ENCODE assay signal across 1 cellular context in the genomic region with DNA sequence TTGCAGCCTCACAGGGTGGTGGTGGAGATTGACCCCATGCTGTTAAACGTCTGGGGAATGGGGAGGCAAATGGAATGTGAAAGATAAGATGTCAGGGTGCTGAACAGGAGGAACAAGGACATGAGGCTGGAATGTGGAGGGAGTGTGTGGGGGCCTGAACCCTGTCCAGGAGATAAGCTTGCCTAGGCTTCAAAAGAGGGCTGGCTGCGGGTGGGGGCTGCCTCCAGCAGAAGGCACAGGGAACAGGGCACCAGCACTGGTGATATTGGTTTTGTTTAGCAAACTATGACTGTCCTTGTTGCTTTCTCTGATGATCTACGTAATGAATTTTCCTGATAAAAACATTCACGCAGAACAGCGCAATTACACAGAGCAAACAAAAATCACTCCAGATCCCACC.
TF ChIP-seq lines count a peak whose summit lies in the region.

No MANE protein-coding gene starts in this region.

TF ChIP-seq in HepG2, 621 proteins besides CTCF, POLR2A, EP300 and RAD21:
- TF ChIP-seq GATA4 (IDR thresholded peaks at IDR 0.05; ENCODE audit: borderline replicate concordance, low read depth) (no peak), ZNF563 (CRISPR knock-in tag; IDR thresholded peaks at IDR 0.05) (no peak), MAFK (conservative IDR thresholded peaks at IDR 0.05 in 1 of 2, IDR thresholded peaks at IDR 0.05 in 1 of 2; ENCODE audit: low read length in 2 of 2) (no peak), SCMH1 (CRISPR knock-in tag; IDR thresholded peaks at IDR 0.05; ENCODE audit: borderline replicate concordance) (no peak), ZNF44 (CRISPR knock-in tag; IDR thresholded peaks at IDR 0.05) (no peak), TSC22D2 (CRISPR knock-in tag; IDR thresholded peaks at IDR 0.05; ENCODE audit: borderline replicate concordance) (no peak), AHDC1 (CRISPR knock-in tag; IDR thresholded peaks at IDR 0.05; ENCODE audit: borderline replicate concordance) (no peak), RBM22 (optimal IDR thresholded peaks at IDR 0.05; ENCODE audit: low read length) (no peak), ZNF253 (CRISPR knock-in tag; IDR thresholded peaks at IDR 0.05; ENCODE audit: borderline replicate concordance) (no peak), KDM5B (CRISPR knock-in tag; IDR thresholded peaks at IDR 0.05; ENCODE audit: borderline replicate concordance) (no peak), JARID2 (CRISPR knock-in tag; IDR thresholded peaks at IDR 0.05; ENCODE audit: insufficient replicate concordance) (no peak), REXO4 (CRISPR knock-in tag; IDR thresholded peaks at IDR 0.05; ENCODE audit: borderline replicate concordance) (no peak)
- TF ChIP-seq, protein P1, sequence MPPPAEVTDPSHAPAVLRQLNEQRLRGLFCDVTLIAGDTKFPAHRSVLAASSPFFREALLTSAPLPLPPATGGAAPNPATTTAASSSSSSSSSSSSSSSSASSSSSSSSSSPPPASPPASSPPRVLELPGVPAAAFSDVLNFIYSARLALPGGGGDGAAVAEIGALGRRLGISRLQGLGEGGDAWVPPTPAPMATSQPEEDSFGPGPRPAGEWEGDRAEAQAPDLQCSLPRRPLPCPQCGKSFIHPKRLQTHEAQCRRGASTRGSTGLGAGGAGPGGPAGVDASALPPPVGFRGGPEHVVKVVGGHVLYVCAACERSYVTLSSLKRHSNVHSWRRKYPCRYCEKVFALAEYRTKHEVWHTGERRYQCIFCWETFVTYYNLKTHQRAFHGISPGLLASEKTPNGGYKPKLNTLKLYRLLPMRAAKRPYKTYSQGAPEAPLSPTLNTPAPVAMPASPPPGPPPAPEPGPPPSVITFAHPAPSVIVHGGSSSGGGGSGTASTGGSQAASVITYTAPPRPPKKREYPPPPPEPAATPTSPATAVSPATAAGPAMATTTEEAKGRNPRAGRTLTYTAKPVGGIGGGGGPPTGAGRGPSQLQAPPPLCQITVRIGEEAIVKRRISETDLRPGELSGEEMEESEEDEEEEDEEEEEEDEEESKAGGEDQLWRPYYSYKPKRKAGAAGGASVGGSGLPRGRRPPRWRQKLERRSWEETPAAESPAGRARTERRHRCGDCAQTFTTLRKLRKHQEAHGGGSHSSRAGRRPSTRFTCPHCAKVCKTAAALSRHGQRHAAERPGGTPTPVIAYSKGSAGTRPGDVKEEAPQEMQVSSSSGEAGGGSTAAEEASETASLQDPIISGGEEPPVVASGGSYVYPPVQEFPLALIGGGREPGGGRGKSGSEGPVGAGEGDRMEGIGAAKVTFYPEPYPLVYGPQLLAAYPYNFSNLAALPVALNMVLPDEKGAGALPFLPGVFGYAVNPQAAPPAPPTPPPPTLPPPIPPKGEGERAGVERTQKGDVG (CRISPR knock-in tag; IDR thresholded peaks at IDR 0.05; ENCODE audit: borderline replicate concordance), result no peak
- TF ChIP-seq, protein P2, sequence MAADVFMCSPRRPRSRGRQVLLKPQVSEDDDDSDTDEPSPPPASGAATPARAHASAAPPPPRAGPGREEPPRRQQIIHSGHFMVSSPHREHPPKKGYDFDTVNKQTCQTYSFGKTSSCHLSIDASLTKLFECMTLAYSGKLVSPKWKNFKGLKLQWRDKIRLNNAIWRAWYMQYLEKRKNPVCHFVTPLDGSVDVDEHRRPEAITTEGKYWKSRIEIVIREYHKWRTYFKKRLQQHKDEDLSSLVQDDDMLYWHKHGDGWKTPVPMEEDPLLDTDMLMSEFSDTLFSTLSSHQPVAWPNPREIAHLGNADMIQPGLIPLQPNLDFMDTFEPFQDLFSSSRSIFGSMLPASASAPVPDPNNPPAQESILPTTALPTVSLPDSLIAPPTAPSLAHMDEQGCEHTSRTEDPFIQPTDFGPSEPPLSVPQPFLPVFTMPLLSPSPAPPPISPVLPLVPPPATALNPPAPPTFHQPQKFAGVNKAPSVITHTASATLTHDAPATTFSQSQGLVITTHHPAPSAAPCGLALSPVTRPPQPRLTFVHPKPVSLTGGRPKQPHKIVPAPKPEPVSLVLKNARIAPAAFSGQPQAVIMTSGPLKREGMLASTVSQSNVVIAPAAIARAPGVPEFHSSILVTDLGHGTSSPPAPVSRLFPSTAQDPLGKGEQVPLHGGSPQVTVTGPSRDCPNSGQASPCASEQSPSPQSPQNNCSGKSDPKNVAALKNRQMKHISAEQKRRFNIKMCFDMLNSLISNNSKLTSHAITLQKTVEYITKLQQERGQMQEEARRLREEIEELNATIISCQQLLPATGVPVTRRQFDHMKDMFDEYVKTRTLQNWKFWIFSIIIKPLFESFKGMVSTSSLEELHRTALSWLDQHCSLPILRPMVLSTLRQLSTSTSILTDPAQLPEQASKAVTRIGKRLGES (CRISPR knock-in tag; IDR thresholded peaks at IDR 0.05; ENCODE audit: borderline replicate concordance), result no peak
